Comparison of ENCODE assay signal across 9 cellular contexts in the genomic region with DNA sequence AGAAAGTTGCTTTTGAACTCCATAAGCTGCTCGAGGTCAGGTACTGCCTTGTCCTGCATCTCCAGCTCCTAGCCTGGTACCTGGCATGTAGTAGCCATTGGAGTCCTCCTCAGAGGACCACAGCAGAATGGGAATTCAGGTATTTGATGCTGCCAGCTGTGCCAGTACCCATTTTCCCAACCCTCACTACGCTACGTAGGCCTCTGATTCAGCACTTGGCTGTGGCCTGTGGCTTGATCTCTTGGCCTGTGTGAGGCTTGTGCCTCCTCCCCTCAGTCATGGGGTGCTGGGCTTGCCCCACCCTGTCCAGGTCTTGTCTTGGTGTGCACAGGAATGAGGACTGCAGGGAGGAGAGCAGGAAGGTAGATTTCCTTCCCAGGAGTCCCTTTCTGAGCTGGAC. TPM values are rescaled to one million over a fixed set of nuclear protein-coding genes. Genes with fewer than 3 reads are reported as not detected.
DNase-seq lines count a peak whose midpoint lies in the region; ATAC-seq and TF ChIP-seq lines count a peak whose summit lies in the region.
"Had no signal": no experiment of that assay in that cellular context is flagged by ENCODE, and none has a peak within 500 bp of the region (broad histone marks: within the 10 kb centered on the region; RNA-seq: fewer than 3 reads in every experiment).

No MANE protein-coding gene starts in this region.

- H3K27me3 Mint-ChIP-seq in CD4-positive, CD25-positive, alpha-beta regulatory T cell, result no peaks in the 10 kb centered on the region
- H3K27me3 Mint-ChIP-seq in activated CD8-positive, alpha-beta T cell treated with anti-CD3 and anti-CD28 coated beads for 36 hours, result no peaks in the 10 kb centered on the region

- peak overlapping the region; percentile 77 for H3K4me3 ChIP-seq in CD4-positive, CD25-positive, alpha-beta regulatory T cell (ENCODE audit: low read depth, low read length)
- H3K4me3 ChIP-seq in right cardiac atrium (ENCODE audit: low read length) (no peak overlapping the region), esophagus muscularis mucosa (no peak overlapping the region)
- H3K4me3 ChIP-seq: gastrocnemius medialis had no signal

- H3K36me3 ChIP-seq in CD4-positive, CD25-positive, alpha-beta regulatory T cell (ENCODE audit: control insufficient read depth, insufficient read depth, low read length), result peaks cover 57% of the 10 kb centered on the region
- H3K36me3 ChIP-seq in esophagus muscularis mucosa, result peaks cover 6 to 28% (median 17%) of the 10 kb centered on the region in 4 donors

- H3K4me1 Mint-ChIP-seq in CD4-positive, CD25-positive, alpha-beta regulatory T cell, result peaks cover 59 to 77% (median 67%) of the 10 kb centered on the region in 4 donors
- H3K4me1 Mint-ChIP-seq in activated CD8-positive, alpha-beta T cell treated with anti-CD3 and anti-CD28 coated beads for 36 hours (ENCODE audit: low read depth), result peaks cover 71% of the 10 kb centered on the region

- intact Hi-C loops in activated CD8-positive, alpha-beta T cell treated with anti-CD3 and anti-CD28 coated beads for 36 hours (cut with micrococcal nuclease), result no loop called here
- intact Hi-C loops in right cardiac atrium (cut with DNase I) (no loop called here), esophagus muscularis mucosa (cut with DNase I) (no loop called here)

- no peak for TF ChIP-seq POLR2A in esophagus muscularis mucosa (IDR thresholded peaks at IDR 0.05; ENCODE audit: low read depth)

- peak; percentile 55 to 72 for ATAC-seq in CD4-positive, CD25-positive, alpha-beta regulatory T cell (ENCODE audit: low read depth in 2 of 2)
- peak; percentile 47 for ATAC-seq in GM19452 (IDR thresholded peaks at IDR 0.05; ENCODE audit: unreplicated experiment)
- ATAC-seq in HG03439 (IDR thresholded peaks at IDR 0.05; ENCODE audit: unreplicated experiment), result peak; percentile 38
- ATAC-seq in activated CD8-positive, alpha-beta T cell treated with anti-CD3 and anti-CD28 coated beads for 36 hours, result peak; percentile 76
- ATAC-seq in right cardiac atrium, result peak; percentile 59 to 65

- no peaks in the 10 kb centered on the region for H3K9me3 Mint-ChIP-seq in CD4-positive, CD25-positive, alpha-beta regulatory T cell
- no peaks in the 10 kb centered on the region for H3K9me3 Mint-ChIP-seq in activated CD8-positive, alpha-beta T cell treated with anti-CD3 and anti-CD28 coated beads for 36 hours

- peak overlapping the region; percentile 67 to 88 (median 78) for H3K4me3 Mint-ChIP-seq in CD4-positive, CD25-positive, alpha-beta regulatory T cell
- H3K4me3 Mint-ChIP-seq in activated CD8-positive, alpha-beta T cell treated with anti-CD3 and anti-CD28 coated beads for 36 hours, result peak overlapping the region; percentile 50

- no peak for TF ChIP-seq EP300 in esophagus muscularis mucosa (IDR thresholded peaks at IDR 0.05)

- POLR2A ChIA-PET in activated CD8-positive, alpha-beta T cell treated with anti-CD3 and anti-CD28 coated beads for 36 hours (lab: Charles Lee), result interaction anchor here (0.7 to 2.1 kb wide), 6 partner anchors 9 to 31 kb away, joined by 3 to 11 read pairs (median 4); a partner anchor contains a TSS

- CTCF ChIA-PET in activated CD8-positive, alpha-beta T cell treated with anti-CD3 and anti-CD28 coated beads for 36 hours (lab: Charles Lee), result interaction anchor here (0.6 to 3.7 kb wide), 5 partner anchors 8 to 265 kb away, joined by 3 to 32 read pairs (median 5); no protein-coding TSS in a partner anchor

- no peaks in the 10 kb centered on the region for H3K27me3 ChIP-seq in CD4-positive, CD25-positive, alpha-beta regulatory T cell (ENCODE audit: control insufficient read depth, insufficient read depth, low read length)
- no peaks in the 10 kb centered on the region for H3K27me3 ChIP-seq in right cardiac atrium (ENCODE audit: control insufficient read depth, insufficient read depth)
- H3K27me3 ChIP-seq in esophagus muscularis mucosa, result no peaks in the 10 kb centered on the region
- H3K27me3 ChIP-seq: gastrocnemius medialis had no signal

- H3K4me1 ChIP-seq in CD4-positive, CD25-positive, alpha-beta regulatory T cell (ENCODE audit: control insufficient read depth, insufficient read depth, low read length, poor library complexity, severe bottlenecking), result peaks cover 75% of the 10 kb centered on the region
- H3K4me1 ChIP-seq in right cardiac atrium (ENCODE audit: control insufficient read depth, insufficient read depth, low read length) (peaks cover 29% of the 10 kb centered on the region), esophagus muscularis mucosa (peaks cover 38 to 52% (median 40%) of the 10 kb centered on the region in 4 donors)

- peaks cover 38% of the 10 kb centered on the region for H3K36me3 Mint-ChIP-seq in CD4-positive, CD25-positive, alpha-beta regulatory T cell
- peaks cover 61% of the 10 kb centered on the region for H3K36me3 Mint-ChIP-seq in activated CD8-positive, alpha-beta T cell treated with anti-CD3 and anti-CD28 coated beads for 36 hours (ENCODE audit: low read depth)

- H3K9me3 ChIP-seq in CD4-positive, CD25-positive, alpha-beta regulatory T cell (ENCODE audit: control insufficient read depth in 2 of 2, low read length in 2 of 2), result no peaks in the 10 kb centered on the region
- H3K9me3 ChIP-seq in right cardiac atrium (ENCODE audit: control insufficient read depth, low read length) (peaks cover 2% of the 10 kb centered on the region), esophagus muscularis mucosa (no peaks in the 10 kb centered on the region)
- H3K9me3 ChIP-seq: gastrocnemius medialis had no signal

- peak overlapping the region; percentile 73 for H3K27ac ChIP-seq in CD4-positive, CD25-positive, alpha-beta regulatory T cell (ENCODE audit: insufficient read depth, low read length, poor library complexity, severe bottlenecking)
- H3K27ac ChIP-seq in right cardiac atrium (ENCODE audit: low read length) (peak overlapping the region; percentile 47), esophagus muscularis mucosa (replicated peaks in 1 of 4) (peak overlapping the region in 2 of 4 donors; percentile 3 to 14)

- H3K27ac Mint-ChIP-seq in CD4-positive, CD25-positive, alpha-beta regulatory T cell, result peak overlapping the region; percentile 84 to 91 (median 89)
- H3K27ac Mint-ChIP-seq in activated CD8-positive, alpha-beta T cell treated with anti-CD3 and anti-CD28 coated beads for 36 hours, result peak overlapping the region; percentile 90

- DNase-seq in CD4-positive, CD25-positive, alpha-beta regulatory T cell, result no peak
- peak; percentile 57 for DNase-seq in activated CD8-positive, alpha-beta T cell treated with anti-CD3 and anti-CD28 coated beads for 36 hours
- peak in 1 of 3 donors; percentile 49 for DNase-seq in right cardiac atrium
- DNase-seq in HuH-7.5 (ENCODE audit: low spot score), result no peak
- no peak for DNase-seq in esophagus muscularis mucosa (ENCODE audit: extremely low spot score)
- no peak for DNase-seq in NCI-H1105 (lab: John Stamatoyannopoulos, UW)

- no peak for TF ChIP-seq CTCF in activated CD8-positive, alpha-beta T cell treated with anti-CD3 and anti-CD28 coated beads for 36 hours (IDR thresholded peaks at IDR 0.05)
- TF ChIP-seq CTCF in esophagus muscularis mucosa (IDR thresholded peaks at IDR 0.05), result no peak

- WGBS in right cardiac atrium, result 55% methylated on average over 3 of the region's 3 CpGs
- WGBS in esophagus muscularis mucosa, result 74% methylated on average over 2 of the region's 3 CpGs

RNA-seq across cellular contexts. Expression of a gene that starts 11.8 kb away (rescaled TPM):
- 109 TPM for total RNA-seq in CD4-positive, CD25-positive, alpha-beta regulatory T cell
- 10 to 100 TPM; 22.8 to 37.5 (median 26.8) TPM for polyA plus RNA-seq in CD4-positive, CD25-positive, alpha-beta regulatory T cell
- 10 to 100 TPM; 59.6 to 60.5 TPM for total RNA-seq in activated CD8-positive, alpha-beta T cell treated with anti-CD3 and anti-CD28 coated beads for 36 hours
- total RNA-seq in right cardiac atrium, result 10 to 100 TPM; 18.2 to 20.4 (median 19.2) TPM
- polyA plus RNA-seq in right cardiac atrium, result 6.0 TPM
- total RNA-seq in esophagus muscularis mucosa, result 10 to 100 TPM; 16.9 to 41.1 (median 24.2) TPM
